In genomic region chr20:10090588-10091166, GRCh38 we compare ENCODE assay signal across 8 cellular contexts. TPM values are rescaled to one million over a fixed set of nuclear protein-coding genes. Genes with fewer than 3 reads are reported as not detected.
DNase-seq lines count a peak whose midpoint lies in the region; ATAC-seq and TF ChIP-seq lines count a peak whose summit lies in the region.

No MANE protein-coding gene starts in this region.

- H3K27ac Mint-ChIP-seq in activated T-helper 17 cell treated with anti-CD3 and anti-CD28 coated beads, Interleukin-2, amount 50 U/mL, for 72 hours, result no peak overlapping the region

- ATAC-seq in HG03103 (IDR thresholded peaks at IDR 0.05; ENCODE audit: low read depth, unreplicated experiment) (peak; percentile 83), heart right ventricle (peak; percentile 55 to 80 (median 74)), GM19467 (IDR thresholded peaks at IDR 0.05; ENCODE audit: unreplicated experiment) (no peak)
- ATAC-seq in activated T-helper 17 cell treated with anti-CD3 and anti-CD28 coated beads, Interleukin-2, amount 50 U/mL, for 72 hours (replicated peaks), result peak; percentile 72

- intact Hi-C loops in heart right ventricle (cut with DNase I), result loop anchor here in 9 of 10 donors (1.0 to 10.0 kb wide), 8 partner anchors 42 to 476 kb away; no protein-coding TSS in a partner anchor

- H3K9me3 Mint-ChIP-seq in activated T-helper 17 cell treated with anti-CD3 and anti-CD28 coated beads, Interleukin-2, amount 50 U/mL, for 72 hours, result no peaks in the 10 kb centered on the region

- no peaks in the 10 kb centered on the region for H3K4me1 ChIP-seq in heart right ventricle

- DNase-seq in AG08396 (ENCODE audit: low spot score) (peak; percentile 48), GM13976 (ENCODE audit: low spot score) (peak; percentile 18), NCI-H2227 (lab: John Stamatoyannopoulos, UW; ENCODE audit: unreplicated experiment) (peak; percentile 73), heart right ventricle (peak; percentile 19 to 46), renal cortical epithelial cell (ENCODE audit: low read depth) (peak; percentile 51)

- peaks cover 5% of the 10 kb centered on the region for H3K27me3 Mint-ChIP-seq in activated T-helper 17 cell treated with anti-CD3 and anti-CD28 coated beads, Interleukin-2, amount 50 U/mL, for 72 hours

- peak; percentile 33 for TF ChIP-seq CTCF in GM13976 (IDR thresholded peaks at IDR 0.05; ENCODE audit: borderline replicate concordance, control extremely low read depth, extremely low read depth, insufficient read depth, missing control alignments)
- TF ChIP-seq CTCF in heart right ventricle (IDR thresholded peaks at IDR 0.05), result peak; percentile 41 to 84 (median 77)

- in situ Hi-C loops in GM13976 (cut with MboI; ENCODE audit: low sequenced_read_pairs, unreplicated experiment), result loop anchor here (10.0 to 25.0 kb wide), 2 partner anchors 116 to 478 kb away; no protein-coding TSS in a partner anchor

- no peak overlapping the region for H3K27ac ChIP-seq in heart right ventricle

- no peaks in the 10 kb centered on the region for H3K9me3 ChIP-seq in heart right ventricle

- no peak overlapping the region for H3K4me3 Mint-ChIP-seq in activated T-helper 17 cell treated with anti-CD3 and anti-CD28 coated beads, Interleukin-2, amount 50 U/mL, for 72 hours

- no peaks in the 10 kb centered on the region for H3K36me3 Mint-ChIP-seq in activated T-helper 17 cell treated with anti-CD3 and anti-CD28 coated beads, Interleukin-2, amount 50 U/mL, for 72 hours (ENCODE audit: low read depth)

- no peaks in the 10 kb centered on the region for H3K4me1 Mint-ChIP-seq in activated T-helper 17 cell treated with anti-CD3 and anti-CD28 coated beads, Interleukin-2, amount 50 U/mL, for 72 hours

- H3K4me3 ChIP-seq in heart right ventricle, result no peak overlapping the region

- peaks cover 0 to 3% (median 0%) of the 10 kb centered on the region in 7 donors for H3K27me3 ChIP-seq in heart right ventricle

- WGBS in heart right ventricle, 2 donors, result 15 to 34% methylated on average over 2 of the region's 2 CpGs

- H3K36me3 ChIP-seq in heart right ventricle, result no peaks in the 10 kb centered on the region

RNA-seq across cellular contexts. Expression of gene ANKEF1, which starts 55.9 kb away (rescaled TPM):
- 1 to 10 TPM; 1.2 to 2.4 TPM for total RNA-seq in activated T-helper 17 cell treated with anti-CD3 and anti-CD28 coated beads, Interleukin-2, amount 50 U/mL, for 72 hours
- total RNA-seq in heart right ventricle (1 to 10 TPM; 1.2 to 2.1 (median 1.6) TPM), renal cortical epithelial cell (5.2 and 11.5 TPM in 2 replicates)
- polyA plus RNA-seq in heart right ventricle, result under 1 TPM; 0.37 to 0.45 TPM

Comparison
In these comparisons a context has a peak if more than half of its experiments do, and no peak if none do; other contexts are left out.
1. DNase-seq: peak in every context shown above with its lines; median percentile 73 in NCI-H2227; 51 in renal cortical epithelial cell; 48 in AG08396; 32 in heart right ventricle; 18 in GM13976.